16 cellular contexts compared by ENCODE assay signal in genomic region chr3:15982243-15982642, GRCh38.
DNase-seq lines count a peak whose midpoint lies in the region; ATAC-seq and TF ChIP-seq lines count a peak whose summit lies in the region.
"Had no signal": no experiment of that assay in that cellular context is flagged by ENCODE, and none has a peak within 500 bp of the region (broad histone marks: within the 10 kb centered on the region; RNA-seq: fewer than 3 reads in every experiment).

No MANE protein-coding gene starts in this region.

- no peaks in the 10 kb centered on the region for H3K79me2 ChIP-seq in HCT116 (ENCODE audit: insufficient read depth, low read length)

- H3K4me2 ChIP-seq in HCT116 (ENCODE audit: low read length) = peak overlapping the region; percentile 22
- H3K4me2 ChIP-seq: BLaER1 had no signal

- H4K20me1 ChIP-seq in HCT116 (ENCODE audit: insufficient read depth) = no peaks in the 10 kb centered on the region
- H4K20me1 ChIP-seq: BLaER1 had no signal

- H3K4me3 ChIP-seq in HCT116 (replicated peaks in 1 of 2; ENCODE audit: low read depth in 1 of 2, low read length in 2 of 2) (no peak overlapping the region), WI38 (ENCODE audit: low read depth, low read length) (peak overlapping the region; percentile 41), skeletal muscle tissue (ENCODE audit: low read length in 3 of 3) (peak overlapping the region; percentile 44 to 60 (median 56))
- H3K4me3 ChIP-seq: BLaER1, SK-N-MC had no signal

- intact Hi-C loops in HCT116 (cut with micrococcal nuclease) = no loop called here

- no peak for TF ChIP-seq RAD21 in HCT116 (IDR thresholded peaks at IDR 0.05; ENCODE audit: low read depth)

- BruUV-seq in HCT116 (replicated peaks; lab: Mats Ljungman, UMichigan) = no TSS peak

- no peaks in the 10 kb centered on the region for H3K9me2 ChIP-seq in HCT116 (ENCODE audit: insufficient read depth)

- TF ChIP-seq CTCF in HCT116 (IDR thresholded peaks at IDR 0.05 in 2 of 3, conservative IDR thresholded peaks at IDR 0.05 in 1 of 3; ENCODE audit: borderline replicate concordance in 1 of 3, insufficient read depth in 1 of 3, low read depth in 2 of 3, low read length in 2 of 3) = no peak
- TF ChIP-seq CTCF in WI38 (IDR thresholded peaks at IDR 0.05; ENCODE audit: low read depth, low read length) = no peak
- no peak for TF ChIP-seq CTCF in foreskin keratinocyte (conservative IDR thresholded peaks at IDR 0.05)

- DNase-seq in HCT116 (ENCODE audit: low read depth, low spot score) (no peak), foreskin keratinocyte (no peak), hippocampal formation (lab: John Stamatoyannopoulos, UW) (no peak), NCI-H82 (lab: John Stamatoyannopoulos, UW) (no peak)
- DNase-seq: activated CD4-positive, alpha-beta T cell treated with anti-CD3 and anti-CD28 coated beads for 48 hours; activated CD8-positive, alpha-beta memory T cell treated with anti-CD3 and anti-CD28 coated beads, Interleukin-2, amount 50 U/mL, for 4 hours; cortex of kidney; GF-D8; NCI-H2081; NCI-H510A treated with DMSO at 0.1 percent for 48 hours had no signal

- H3K4me1 ChIP-seq in HCT116 (ENCODE audit: control insufficient read depth in 1 of 2, insufficient read depth in 2 of 2, low read length in 2 of 2) (peaks cover under 1 to 12% of the 10 kb centered on the region in 2 experiments; a peak in 3 of 4 replicates), foreskin keratinocyte (peaks cover 20% of the 10 kb centered on the region), skeletal muscle tissue (ENCODE audit: control insufficient read depth in 3 of 3, insufficient read depth in 3 of 3, low read length in 3 of 3) (peaks cover 13 to 16% (median 14%) of the 10 kb centered on the region in 3 donors)
- H3K4me1 ChIP-seq: BLaER1 had no signal

- ATAC-seq in HCT116 = no peak
- ATAC-seq in foreskin keratinocyte = no peak
- no peak for ATAC-seq in GM21723 (IDR thresholded peaks at IDR 0.05; ENCODE audit: unreplicated experiment)

- H3K9ac ChIP-seq in HCT116 (ENCODE audit: low read length) (no peak overlapping the region), skeletal muscle tissue (ENCODE audit: low read depth in 1 of 3, low read length in 3 of 3) (peak overlapping the region in 1 of 3 donors; percentile 68)
- H3K9ac ChIP-seq: BLaER1 had no signal

- no peak for TF ChIP-seq POLR2A in HCT116 (IDR thresholded peaks at IDR 0.05; ENCODE audit: borderline replicate concordance, extremely low read depth, insufficient read depth, insufficient read length)

- POLR2A ChIA-PET in HCT116 (lab: Charles Lee) = no interaction called here

- H3K9me3 ChIP-seq in HCT116 (ENCODE audit: control insufficient read depth in 1 of 2, insufficient read depth in 1 of 2, low read depth in 1 of 2, low read length in 2 of 2) (no peaks in the 10 kb centered on the region), skeletal muscle tissue (ENCODE audit: control insufficient read depth in 3 of 3, low read length in 3 of 3) (no peaks in the 10 kb centered on the region)
- H3K9me3 ChIP-seq: BLaER1, neutrophil had no signal

- CTCF ChIA-PET in HCT116 (lab: Charles Lee) = no interaction called here

- H3K36me3 ChIP-seq in HCT116 (ENCODE audit: control insufficient read depth in 1 of 2, insufficient read depth in 2 of 2, low read length in 2 of 2) = no peaks in the 10 kb centered on the region
- H3K36me3 ChIP-seq in skeletal muscle tissue (ENCODE audit: control insufficient read depth in 3 of 3, insufficient read depth in 3 of 3, low read length in 3 of 3) = peaks cover 0 to 2% (median 0%) of the 10 kb centered on the region in 3 donors
- H3K36me3 ChIP-seq: BLaER1, neutrophil had no signal

- H3K27me3 ChIP-seq in HCT116 (ENCODE audit: insufficient read depth, low read length) = no peaks in the 10 kb centered on the region
- no peaks in the 10 kb centered on the region for H3K27me3 ChIP-seq in foreskin keratinocyte
- H3K27me3 ChIP-seq in skeletal muscle tissue (ENCODE audit: control insufficient read depth in 3 of 3, insufficient read depth in 3 of 3, low read length in 3 of 3) = no peaks in the 10 kb centered on the region
- H3K27me3 ChIP-seq: BLaER1, neutrophil had no signal

- no peak overlapping the region for H2AFZ ChIP-seq in HCT116 (ENCODE audit: low read depth, low read length, poor library complexity, severe bottlenecking)

- H3K27ac ChIP-seq in HCT116 (ENCODE audit: low read depth, low read length) (no peak overlapping the region), foreskin keratinocyte (peak overlapping the region; percentile 48), skeletal muscle tissue (ENCODE audit: low read depth, low read length) (peak overlapping the region; percentile 66)
- H3K27ac ChIP-seq: BLaER1, neutrophil, SK-N-MC had no signal

- RAD21 ChIA-PET in HCT116 (lab: Charles Lee; ENCODE audit: low non-redundant PET in 1 of 2, low total read pairs in 2 of 2, uncharacterized antibody in 2 of 2, unreplicated experiment in 2 of 2) = no interaction called here

TF ChIP-seq in HCT116, 20 proteins besides CTCF, POLR2A, EP300 and RAD21:
- no peak for TF ChIP-seq EZH2 (IDR thresholded peaks at IDR 0.05)
- TF ChIP-seq REST (IDR thresholded peaks at IDR 0.05; ENCODE audit: low read depth) = no peak
- TF ChIP-seq ZBTB33 (IDR thresholded peaks at IDR 0.05; ENCODE audit: extremely low read depth, insufficient replicate concordance, low read length) = no peak
- TF ChIP-seq ELF1 (IDR thresholded peaks at IDR 0.05; ENCODE audit: borderline replicate concordance, low read depth) = no peak
- TF ChIP-seq JUND (IDR thresholded peaks at IDR 0.05) = no peak
- TF ChIP-seq SIN3A (IDR thresholded peaks at IDR 0.05; ENCODE audit: low read depth) = no peak
- TF ChIP-seq ATF3 (IDR thresholded peaks at IDR 0.05) = no peak
- no peak for TF ChIP-seq CBX3 (IDR thresholded peaks at IDR 0.05; ENCODE audit: low read depth)
- no peak for TF ChIP-seq CEBPB (IDR thresholded peaks at IDR 0.05; ENCODE audit: low read depth)
- no peak for TF ChIP-seq EGR1 (IDR thresholded peaks at IDR 0.05; ENCODE audit: low read depth)
- no peak for TF ChIP-seq SRF (IDR thresholded peaks at IDR 0.05; ENCODE audit: low read depth)
- TF ChIP-seq ZFX (IDR thresholded peaks at IDR 0.05) = no peak
- no peak for TF ChIP-seq POLR2AphosphoS5 (IDR thresholded peaks at IDR 0.05; ENCODE audit: low read depth, low read length)
- no peak for TF ChIP-seq EZH2phosphoT487 (IDR thresholded peaks at IDR 0.05; ENCODE audit: borderline replicate concordance)
- no peak for TF ChIP-seq YY1 (IDR thresholded peaks at IDR 0.05; ENCODE audit: extremely low read depth, insufficient replicate concordance, low read depth, low read length)

Comparison
In these comparisons a context has a peak if more than half of its experiments do, and no peak if none do; other contexts are left out.
1. H3K4me3 ChIP-seq: peak in WI38 (single experiment) and skeletal muscle tissue (3 of 3); none in HCT116 (0 of 2).